ENCODE assay signal across 17 cellular contexts in the genomic region with DNA sequence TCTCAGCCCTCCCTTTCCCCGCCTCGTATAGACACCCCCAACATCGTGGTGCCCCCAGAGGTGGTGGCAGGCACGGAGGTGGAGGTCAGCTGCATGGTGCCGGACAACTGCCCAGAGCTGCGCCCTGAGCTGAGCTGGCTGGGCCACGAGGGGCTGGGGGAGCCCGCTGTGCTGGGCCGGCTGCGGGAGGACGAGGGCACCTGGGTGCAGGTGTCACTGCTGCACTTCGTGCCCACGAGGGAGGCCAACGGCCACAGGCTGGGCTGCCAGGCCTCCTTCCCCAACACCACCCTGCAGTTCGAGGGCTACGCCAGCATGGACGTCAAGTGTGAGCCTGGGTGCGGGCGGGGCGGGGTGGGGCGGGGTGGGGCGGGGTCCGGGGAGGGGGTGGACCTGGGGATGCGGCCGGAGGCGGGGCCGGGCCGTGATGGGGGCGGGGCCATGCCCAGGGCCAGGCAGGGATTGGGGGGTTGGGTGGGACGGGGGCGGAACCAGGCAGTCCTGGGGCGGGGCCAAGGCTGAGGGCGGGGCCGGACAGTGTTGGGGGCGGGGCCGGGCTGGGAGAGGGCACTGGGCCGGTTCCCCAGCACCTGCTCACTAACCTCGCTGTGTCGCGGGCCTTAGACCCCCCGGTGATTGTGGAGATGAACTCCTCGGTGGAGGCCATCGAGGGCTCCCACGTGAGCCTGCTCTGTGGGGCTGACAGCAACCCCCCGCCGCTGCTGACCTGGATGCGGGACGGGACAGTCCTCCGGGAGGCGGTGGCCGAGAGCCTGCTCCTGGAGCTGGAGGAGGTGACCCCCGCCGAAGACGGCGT. TPM values are rescaled to one million over a fixed set of nuclear protein-coding genes. Genes with fewer than 3 reads are reported as not detected.
A peak's percentile ranks its signal among the peaks of the same experiment; 100 is the strongest.
DNase-seq lines count a peak whose midpoint lies in the region; ATAC-seq, FAIRE-seq and TF ChIP-seq lines count a peak whose summit lies in the region.
"Had no signal": no experiment of that assay in that cellular context is flagged by ENCODE, and none has a peak within 500 bp of the region (broad histone marks: within the 10 kb centered on the region; RNA-seq: fewer than 3 reads in every experiment).

No MANE protein-coding gene starts in this region.

- DNase-seq in CD8-positive, alpha-beta T cell, result no peak
- DNase-seq in HEK293T (ENCODE audit: extremely low spot score), result peak; percentile 97
- peak in 7 of 10 donors; percentile 54 to 73 (median 58) for DNase-seq in dorsolateral prefrontal cortex
- peak; percentile 63 for DNase-seq in midbrain (lab: John Stamatoyannopoulos, UW)
- no peak for DNase-seq in GM12891 (ENCODE audit: insufficient read length, low spot score)
- DNase-seq: activated naive CD8-positive, alpha-beta T cell treated with anti-CD3 and anti-CD28 coated beads, Interleukin-2, amount 10 ng/mL, durations not matched to agents 7 days and 5 days; AML-193; DMS79 treated with DMSO at 0.1 percent for 48 hours; NCI-H1092; transverse colon had no signal

- no peak for TF ChIP-seq POLR2A in GM12891 (IDR thresholded peaks at IDR 0.05; ENCODE audit: low read depth, low read length)

- no peak for FAIRE-seq in GM12891 (lab: Jason Lieb, UNC)
- FAIRE-seq: pancreas had no signal

- no peaks in the 10 kb centered on the region for H3K9me3 ChIP-seq in CD8-positive, alpha-beta T cell (ENCODE audit: low read length)
- H3K9me3 ChIP-seq: pancreas, transverse colon had no signal

- TF ChIP-seq CTCF in CD8-positive, alpha-beta T cell (IDR thresholded peaks at IDR 0.05), result no peak
- no peak for TF ChIP-seq CTCF in dorsolateral prefrontal cortex (IDR thresholded peaks at IDR 0.05 in 54 of 56, conservative IDR thresholded peaks at IDR 0.05 in 2 of 56; ENCODE audit: low read depth in 1 of 56, partially characterized antibody in 56 of 56)

- H3K4me1 ChIP-seq in CD8-positive, alpha-beta T cell (ENCODE audit: insufficient read depth, low read length), result peaks cover 14% of the 10 kb centered on the region
- H3K4me1 ChIP-seq: pancreas, transverse colon had no signal

- no peaks in the 10 kb centered on the region for H3K9me3 Mint-ChIP-seq in CD8-positive, alpha-beta T cell
- H3K9me3 Mint-ChIP-seq: activated naive CD8-positive, alpha-beta T cell treated with anti-CD3 and anti-CD28 coated beads, Interleukin-2, amount 10 ng/mL, durations not matched to agents 7 days and 5 days had no signal

- H3K36me3 ChIP-seq in CD8-positive, alpha-beta T cell (ENCODE audit: insufficient read depth, low read length), result no peaks in the 10 kb centered on the region
- H3K36me3 ChIP-seq: pancreas, transverse colon had no signal

- H3K36me3 Mint-ChIP-seq in CD8-positive, alpha-beta T cell, result no peaks in the 10 kb centered on the region
- H3K36me3 Mint-ChIP-seq: activated naive CD8-positive, alpha-beta T cell treated with anti-CD3 and anti-CD28 coated beads, Interleukin-2, amount 10 ng/mL, durations not matched to agents 7 days and 5 days had no signal

- H3K27ac ChIP-seq in CD8-positive, alpha-beta T cell (ENCODE audit: low read depth, low read length), result no peak overlapping the region
- H3K27ac ChIP-seq in dorsolateral prefrontal cortex, result peak overlapping the region in 21 of 59 donors; percentile 14 to 71 (median 59)
- H3K27ac ChIP-seq: pancreas, SK-N-MC, transverse colon had no signal

- CTCF ChIA-PET in CD8-positive, alpha-beta T cell (lab: Charles Lee), result no interaction called here
- CTCF ChIA-PET in HEK293T (lab: Yijun Ruan, JAX), result no interaction called here

- intact Hi-C loops in CD8-positive, alpha-beta T cell (cut with DNase I, micrococcal nuclease), result no loop called here
- intact Hi-C loops in dorsolateral prefrontal cortex (cut with DNase I), result no loop called here

- H3K4me1 Mint-ChIP-seq in CD8-positive, alpha-beta T cell (ENCODE audit: low read depth), result peaks cover 8% of the 10 kb centered on the region

- no peaks in the 10 kb centered on the region for H3K27me3 Mint-ChIP-seq in CD8-positive, alpha-beta T cell (ENCODE audit: low read depth)

- no peak overlapping the region for H3K27ac Mint-ChIP-seq in CD8-positive, alpha-beta T cell
- H3K27ac Mint-ChIP-seq: activated naive CD8-positive, alpha-beta T cell treated with anti-CD3 and anti-CD28 coated beads, Interleukin-2, amount 10 ng/mL, durations not matched to agents 7 days and 5 days had no signal

- no peak overlapping the region for H3K4me3 Mint-ChIP-seq in CD8-positive, alpha-beta T cell
- H3K4me3 Mint-ChIP-seq: activated naive CD8-positive, alpha-beta T cell treated with anti-CD3 and anti-CD28 coated beads, Interleukin-2, amount 10 ng/mL, durations not matched to agents 7 days and 5 days had no signal

- H3K4me3 ChIP-seq in CD8-positive, alpha-beta T cell (ENCODE audit: low read depth, low read length), result no peak overlapping the region
- H3K4me3 ChIP-seq in dorsolateral prefrontal cortex, result peak overlapping the region in 32 of 59 donors; percentile 5 to 58 (median 26)
- H3K4me3 ChIP-seq: pancreas, SK-N-MC, transverse colon had no signal

- POLR2A ChIA-PET in CD8-positive, alpha-beta T cell (lab: Charles Lee), result no interaction called here
- POLR2A ChIA-PET in HEK293T (lab: Yijun Ruan, JAX), result no interaction called here

- H3K27me3 ChIP-seq in CD8-positive, alpha-beta T cell (ENCODE audit: insufficient read depth, low read length), result no peaks in the 10 kb centered on the region
- H3K27me3 ChIP-seq in dorsolateral prefrontal cortex, result peaks cover 0 to 7% (median 0%) of the 10 kb centered on the region in 45 donors
- H3K27me3 ChIP-seq: pancreas, transverse colon had no signal

- peak; percentile 36 for ATAC-seq in CD8-positive, alpha-beta T cell
- ATAC-seq in HG03521 (IDR thresholded peaks at IDR 0.05; ENCODE audit: unreplicated experiment), result no peak
- no peak for ATAC-seq in HG02840 (IDR thresholded peaks at IDR 0.05; ENCODE audit: low FRiP score, unreplicated experiment)
- ATAC-seq in GM19397 (IDR thresholded peaks at IDR 0.05; ENCODE audit: unreplicated experiment), result no peak

TF ChIP-seq in HEK293T, 16 proteins besides CTCF, POLR2A, EP300 and RAD21:
- TF ChIP-seq ELF4 (IDR thresholded peaks at IDR 0.05) (no peak), L3MBTL2 (conservative IDR thresholded peaks at IDR 0.05) (peak; percentile 56)

TF ChIP-seq in GM12891, 5 proteins besides CTCF, POLR2A, EP300 and RAD21:
- TF ChIP-seq POLR2AphosphoS5 (IDR thresholded peaks at IDR 0.05; ENCODE audit: low read depth, low read length) (no peak), TAF1 (IDR thresholded peaks at IDR 0.05; ENCODE audit: low read depth, low read length) (no peak), POU2F2 (IDR thresholded peaks at IDR 0.05; ENCODE audit: low read depth, low read length) (no peak), SPI1 (IDR thresholded peaks at IDR 0.05; ENCODE audit: low read depth, low read length) (no peak), PAX5 (IDR thresholded peaks at IDR 0.05; ENCODE audit: insufficient read depth, low read length, severe bottlenecking) (no peak)

RNA-seq across cellular contexts. Expression of a gene that starts 7.8 kb away (rescaled TPM):
- total RNA-seq in CD8-positive, alpha-beta T cell, result not detected
- 1,000 to 10,000 TPM in 1 of 120 experiments, 100 to 1,000 TPM in 101, 10 to 100 TPM in 18; 27.9 to 1,472 (median 249) TPM for total RNA-seq in dorsolateral prefrontal cortex
- 0.21 TPM for polyA plus RNA-seq in GM12891 (2012; ENCODE audit: low read depth, missing spikeins)
- total RNA-seq: chondrocyte, epithelial cell of proximal tubule, transverse colon had no signal

RNA-seq across cellular contexts. Expression of a gene that starts 17.4 kb away (rescaled TPM):
- under 1 TPM; 0.72 to 0.87 TPM for total RNA-seq in CD8-positive, alpha-beta T cell
- total RNA-seq in dorsolateral prefrontal cortex, result 10 to 100 TPM in 42 of 120 experiments, 1 to 10 TPM in 68, under 1 TPM in 3, not detected in 7; 0.82 to 44.5 (median 6.7) TPM
- polyA plus RNA-seq in GM12891 (2012; ENCODE audit: low read depth, missing spikeins), result 0.28 TPM
- total RNA-seq: chondrocyte, epithelial cell of proximal tubule, transverse colon had no signal

RNA-seq across cellular contexts. Expression of a gene that starts 29.3 kb away (rescaled TPM):
- total RNA-seq in CD8-positive, alpha-beta T cell, result 1 to 10 TPM; 7.9 to 9.1 TPM
- 100 to 1,000 TPM in 47 of 120 experiments, 10 to 100 TPM in 73; 17.2 to 416 (median 84.9) TPM for total RNA-seq in dorsolateral prefrontal cortex
- polyA plus RNA-seq in GM12891 (2012; ENCODE audit: low read depth, missing spikeins), result 165 TPM
- total RNA-seq: chondrocyte had no signal

RNA-seq across cellular contexts. Expression of a gene that starts 31.0 kb away (rescaled TPM):
- total RNA-seq in CD8-positive, alpha-beta T cell, result 100 to 1,000 TPM; 252 to 268 TPM
- total RNA-seq in dorsolateral prefrontal cortex, result 100 to 1,000 TPM; 141 to 299 (median 188) TPM
- polyA plus RNA-seq in GM12891 (2012; ENCODE audit: low read depth, missing spikeins), result 109 TPM

RNA-seq across cellular contexts. Expression of a gene that starts 48.0 kb away (rescaled TPM):
- total RNA-seq in CD8-positive, alpha-beta T cell, result 1 to 10 TPM in 1 of 2 experiments, under 1 TPM in 1; 0.92 to 1.4 TPM
- total RNA-seq in dorsolateral prefrontal cortex, result 1 to 10 TPM in 46 of 120 experiments, under 1 TPM in 60, not detected in 14; 0.19 to 4.1 (median 0.92) TPM
- polyA plus RNA-seq in GM12891 (2012; ENCODE audit: low read depth, missing spikeins), result 2.2 TPM
- total RNA-seq: activated naive CD8-positive, alpha-beta T cell treated with anti-CD3 and anti-CD28 coated beads, Interleukin-2, amount 10 ng/mL, durations not matched to agents 7 days and 5 days; chondrocyte had no signal

Comparison
In these comparisons a context has a peak if more than half of its experiments do, and no peak if none do; other contexts are left out.
1. DNase-seq: peak in HEK293T (single experiment), dorsolateral prefrontal cortex (7 of 10) and midbrain (single experiment); none in CD8-positive, alpha-beta T cell (0 of 7) and GM12891 (single experiment).
2. RNA of a gene that starts 7.8 kb away (total RNA-seq): 27.9 to 1,472 TPM in dorsolateral prefrontal cortex; not detected in CD8-positive, alpha-beta T cell; every median in the first group is over 10 times any median in the second.